24 cellular contexts compared by ENCODE assay signal in the genomic region with DNA sequence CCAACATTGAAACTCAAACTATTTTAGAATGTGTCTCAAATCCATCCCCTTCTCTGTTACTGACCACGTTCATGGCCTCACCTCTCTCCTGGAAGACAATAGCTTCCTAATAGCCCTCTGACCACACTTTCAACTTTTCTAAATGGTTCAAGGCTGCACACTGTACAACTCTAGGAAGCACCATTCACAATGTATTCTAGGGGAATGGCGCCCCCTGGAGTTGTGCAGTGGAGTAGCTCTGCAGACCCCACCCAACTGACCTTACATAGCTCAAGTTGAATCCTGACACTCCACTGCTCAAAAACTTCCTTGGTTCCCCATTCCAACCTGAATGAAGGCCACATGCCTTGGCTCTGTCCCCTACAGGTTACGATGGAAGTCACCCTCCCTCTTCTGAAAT.
DNase-seq lines count a peak whose midpoint lies in the region; ATAC-seq, FAIRE-seq and TF ChIP-seq lines count a peak whose summit lies in the region.
"Had no signal": no experiment of that assay in that cellular context is flagged by ENCODE, and none has a peak within 500 bp of the region (broad histone marks: within the 10 kb centered on the region; RNA-seq: fewer than 3 reads in every experiment).

No MANE protein-coding gene starts in this region.

- H3K4me2 ChIP-seq in HepG2 (ENCODE audit: low read depth, low read length) (no peak overlapping the region), PC-9 (no peak overlapping the region), hepatocyte (no peak overlapping the region)

- ATAC-seq in HepG2 (no peak), right lobe of liver (no peak), GM21723 (IDR thresholded peaks at IDR 0.05; ENCODE audit: unreplicated experiment) (no peak)
- ATAC-seq: left colon; pancreas; stimulated activated effector memory CD8-positive, alpha-beta T cell treated with anti-CD3 and anti-CD28 coated beads, Interleukin-12 subunit alpha, Interleukin-12 subunit beta, amount 100 ng/mL, for 72 hours; T-helper 17 cell had no signal

- no peaks in the 10 kb centered on the region for H3K4me1 Mint-ChIP-seq in activated CD4-positive, alpha-beta T cell treated with anti-CD3 and anti-CD28 coated beads, Interleukin-2, amount 10 ng/mL, durations not matched to agents 24 days and 14 days
- H3K4me1 Mint-ChIP-seq: stimulated activated effector memory CD8-positive, alpha-beta T cell treated with anti-CD3 and anti-CD28 coated beads, Interleukin-12 subunit alpha, Interleukin-12 subunit beta, amount 100 ng/mL, for 72 hours had no signal

- H3K4me3 ChIP-seq in HepG2 (replicated peaks in 1 of 3; ENCODE audit: insufficient read depth in 1 of 3, low read depth in 2 of 3, low read length in 3 of 3) (no peak overlapping the region), right lobe of liver (no peak overlapping the region), PC-9 (no peak overlapping the region), fibroblast of villous mesenchyme (ENCODE audit: low read depth, low read length) (no peak overlapping the region), hepatocyte (no peak overlapping the region)
- H3K4me3 ChIP-seq: coronary artery, esophagus muscularis mucosa, MG63, pancreas, skin epidermis, transverse colon had no signal

- H3K27me3 ChIP-seq in HepG2 (ENCODE audit: control insufficient read depth in 1 of 2, insufficient read depth in 2 of 2, low read length in 2 of 2): no peaks in the 10 kb centered on the region
- no peaks in the 10 kb centered on the region for H3K27me3 ChIP-seq in right lobe of liver
- peaks cover 45% of the 10 kb centered on the region for H3K27me3 ChIP-seq in PC-9 (ENCODE audit: insufficient read depth, low read depth)
- H3K27me3 ChIP-seq in hepatocyte: no peaks in the 10 kb centered on the region
- H3K27me3 ChIP-seq: esophagus muscularis mucosa, MG63, pancreas, transverse colon had no signal

- H3K4me1 ChIP-seq in HepG2 (ENCODE audit: insufficient read depth, low read length) (peaks cover 36% of the 10 kb centered on the region), right lobe of liver (no peaks in the 10 kb centered on the region), PC-9 (replicated peaks; ENCODE audit: insufficient read depth) (no peaks in the 10 kb centered on the region), hepatocyte (ENCODE audit: insufficient read depth) (no peaks in the 10 kb centered on the region)
- H3K4me1 ChIP-seq: esophagus muscularis mucosa, pancreas, transverse colon had no signal

- TF ChIP-seq CTCF in HepG2 (CRISPR knock-in tag; IDR thresholded peaks at IDR 0.05) (peak; percentile 35), right lobe of liver (IDR thresholded peaks at IDR 0.05) (peak in 2 of 4 donors; percentile 6 to 15), PC-9 (conservative IDR thresholded peaks at IDR 0.05) (peak; percentile 26; the same call in 1 of the 2 replicates), fibroblast of villous mesenchyme (IDR thresholded peaks at IDR 0.05; ENCODE audit: insufficient read depth, low read depth, low read length) (peak; percentile 24), hepatocyte (IDR thresholded peaks at IDR 0.05; ENCODE audit: poor library complexity) (no peak)

- FAIRE-seq in HepG2 (lab: Jason Lieb, UNC): no peak
- FAIRE-seq in urothelium cell line (lab: Jason Lieb, UNC): no peak
- FAIRE-seq: H54, pancreas had no signal

- intact Hi-C loops in HepG2 (cut with micrococcal nuclease; ENCODE audit: unreplicated experiment): no loop called here
- intact Hi-C loops in right lobe of liver (cut with DNase I): no loop called here
- intact Hi-C loops in PC-9 (cut with micrococcal nuclease; ENCODE audit: unreplicated experiment): no loop called here
- intact Hi-C loops in activated CD4-positive, alpha-beta T cell treated with anti-CD3 and anti-CD28 coated beads, Interleukin-2, amount 10 ng/mL, durations not matched to agents 24 days and 14 days (cut with micrococcal nuclease): no loop called here

- H4K20me1 ChIP-seq in HepG2 (ENCODE audit: insufficient read depth, low read length) (no peaks in the 10 kb centered on the region), PC-9 (ENCODE audit: insufficient read depth) (no peaks in the 10 kb centered on the region), hepatocyte (ENCODE audit: insufficient read depth, poor library complexity, severe bottlenecking) (no peaks in the 10 kb centered on the region)

- no peak overlapping the region for H3K27ac Mint-ChIP-seq in activated CD4-positive, alpha-beta T cell treated with anti-CD3 and anti-CD28 coated beads, Interleukin-2, amount 10 ng/mL, durations not matched to agents 24 days and 14 days
- H3K27ac Mint-ChIP-seq: stimulated activated effector memory CD8-positive, alpha-beta T cell treated with anti-CD3 and anti-CD28 coated beads, Interleukin-12 subunit alpha, Interleukin-12 subunit beta, amount 100 ng/mL, for 72 hours; T-helper 17 cell had no signal

- H3K9me2 ChIP-seq in PC-9 (ENCODE audit: insufficient read depth) (no peaks in the 10 kb centered on the region), hepatocyte (replicated peaks; ENCODE audit: insufficient read depth) (no peaks in the 10 kb centered on the region)

- DNase-seq in HepG2 (ENCODE audit: low spot score) (no peak), right lobe of liver (no peak), PC-9 (no peak), fibroblast of villous mesenchyme (ENCODE audit: low read depth) (no peak), hepatocyte (ENCODE audit: low spot score) (no peak), urothelium cell line (ENCODE audit: low spot score) (no peak)
- DNase-seq in activated CD4-positive, alpha-beta T cell treated with anti-CD3 and anti-CD28 coated beads, Interleukin-2, amount 10 ng/mL, durations not matched to agents 24 days and 14 days: no peak
- DNase-seq: ACHN, activated gamma-delta T cell, COR-L47, hypothalamus, left colon, MG63, NCI-H2107, NCI-H82, pancreas, T-helper 17 cell, transverse colon had no signal

- H3K36me3 ChIP-seq in HepG2 (replicated peaks in 1 of 2; ENCODE audit: control insufficient read depth in 1 of 2, insufficient read depth in 2 of 2, low read length in 2 of 2) (no peaks in the 10 kb centered on the region), right lobe of liver (no peaks in the 10 kb centered on the region), PC-9 (ENCODE audit: low read depth) (no peaks in the 10 kb centered on the region), hepatocyte (replicated peaks; ENCODE audit: insufficient read depth, low read depth) (no peaks in the 10 kb centered on the region)
- H3K36me3 ChIP-seq: esophagus muscularis mucosa, MG63, pancreas, transverse colon had no signal

- POLR2A ChIA-PET in HepG2 (lab: Yijun Ruan, JAX): no interaction called here
- POLR2A ChIA-PET in PC-9 (lab: Charles Lee; ENCODE audit: unreplicated experiment): no interaction called here

- no peak for TF ChIP-seq POLR2A in HepG2 (IDR thresholded peaks at IDR 0.05; ENCODE audit: insufficient read depth in 1 of 2, low read depth in 2 of 2, low read length in 2 of 2)
- TF ChIP-seq POLR2A in right lobe of liver (IDR thresholded peaks at IDR 0.05): no peak

- in situ Hi-C loops in HepG2 (cut with HindIII; ENCODE audit: extremely low pct_ligation_motif_present, low pct_unique_long_range_greater_than_20kb): no loop called here

- no peak overlapping the region for H3K9ac ChIP-seq in HepG2 (ENCODE audit: insufficient read depth, low read depth, low read length)

- H3K36me3 Mint-ChIP-seq in activated CD4-positive, alpha-beta T cell treated with anti-CD3 and anti-CD28 coated beads, Interleukin-2, amount 10 ng/mL, durations not matched to agents 24 days and 14 days (ENCODE audit: low read depth): no peaks in the 10 kb centered on the region
- H3K36me3 Mint-ChIP-seq: stimulated activated effector memory CD8-positive, alpha-beta T cell treated with anti-CD3 and anti-CD28 coated beads, Interleukin-12 subunit alpha, Interleukin-12 subunit beta, amount 100 ng/mL, for 72 hours had no signal

- BruUV-seq in HepG2 (replicated peaks; lab: Mats Ljungman, UMichigan) (no TSS peak), PC-9 (replicated peaks; lab: Mats Ljungman, UMichigan) (no TSS peak)

- no peak overlapping the region for H3K27ac ChIP-seq in HepG2 (ENCODE audit: extremely low read length, insufficient read depth, low read length)
- no peak overlapping the region for H3K27ac ChIP-seq in right lobe of liver
- no peak overlapping the region for H3K27ac ChIP-seq in PC-9
- H3K27ac ChIP-seq in hepatocyte: no peak overlapping the region
- H3K27ac ChIP-seq: coronary artery, esophagus muscularis mucosa, pancreas, skin epidermis, transverse colon had no signal

- CTCF ChIA-PET in HepG2 (lab: Yijun Ruan, JAX; ENCODE audit: low intra/inter-chr PET ratio, low total read pairs) (no interaction called here), PC-9 (lab: Charles Lee) (interaction anchor here (0.5 to 0.6 kb wide), 2 partner anchors 236 to 280 kb away, joined by 3 to 4 read pairs; no protein-coding TSS in a partner anchor)

- no peak overlapping the region for H3K4me3 Mint-ChIP-seq in activated CD4-positive, alpha-beta T cell treated with anti-CD3 and anti-CD28 coated beads, Interleukin-2, amount 10 ng/mL, durations not matched to agents 24 days and 14 days
- H3K4me3 Mint-ChIP-seq: stimulated activated effector memory CD8-positive, alpha-beta T cell treated with anti-CD3 and anti-CD28 coated beads, Interleukin-12 subunit alpha, Interleukin-12 subunit beta, amount 100 ng/mL, for 72 hours; T-helper 17 cell had no signal

- no peaks in the 10 kb centered on the region for H3K9me3 Mint-ChIP-seq in activated CD4-positive, alpha-beta T cell treated with anti-CD3 and anti-CD28 coated beads, Interleukin-2, amount 10 ng/mL, durations not matched to agents 24 days and 14 days

- no peak for TF ChIP-seq EP300 in HepG2 (IDR thresholded peaks at IDR 0.05; ENCODE audit: low read depth in 2 of 2, low read length in 2 of 2)
- TF ChIP-seq EP300 in HepG2 (CRISPR knock-in tag; IDR thresholded peaks at IDR 0.05; ENCODE audit: borderline replicate concordance): no peak

- no peaks in the 10 kb centered on the region for H3K79me2 ChIP-seq in HepG2 (ENCODE audit: insufficient read depth, low read length)
- H3K79me2 ChIP-seq in PC-9 (ENCODE audit: low read depth): no peaks in the 10 kb centered on the region
- H3K79me2 ChIP-seq in hepatocyte: no peaks in the 10 kb centered on the region

- 51% methylated on average over 3 of the region's 3 CpGs for WGBS in HepG2 (ENCODE audit: low lambda C conversion rate)
- WGBS in right lobe of liver (ENCODE audit: insufficient coverage, low coverage, low lambda C conversion rate, missing lambda C conversion rate): 79% methylated on average over 3 of the region's 3 CpGs
- WGBS in hepatocyte (ENCODE audit: low lambda C conversion rate, missing lambda C conversion rate): 86% methylated on average over 3 of the region's 3 CpGs

- no peaks in the 10 kb centered on the region for H3F3A ChIP-seq in PC-9 (ENCODE audit: insufficient read depth, low read depth)

- no peak for TF ChIP-seq RAD21 in HepG2 (CRISPR knock-in tag; IDR thresholded peaks at IDR 0.05)

- H2AFZ ChIP-seq in HepG2 (ENCODE audit: low read length) (no peak overlapping the region), PC-9 (no peak overlapping the region), hepatocyte (no peak overlapping the region)

- H3K9me3 ChIP-seq in HepG2 (ENCODE audit: low read length) (no peaks in the 10 kb centered on the region), right lobe of liver (no peaks in the 10 kb centered on the region), PC-9 (ENCODE audit: insufficient read depth, low read depth) (no peaks in the 10 kb centered on the region), hepatocyte (ENCODE audit: low read depth) (no peaks in the 10 kb centered on the region)
- H3K9me3 ChIP-seq: esophagus muscularis mucosa, MG63, pancreas, transverse colon had no signal

- H3K27me3 Mint-ChIP-seq in activated CD4-positive, alpha-beta T cell treated with anti-CD3 and anti-CD28 coated beads, Interleukin-2, amount 10 ng/mL, durations not matched to agents 24 days and 14 days: no peaks in the 10 kb centered on the region
- H3K27me3 Mint-ChIP-seq: T-helper 17 cell had no signal
